Comparison of ENCODE assay signal across 12 cellular contexts in genomic region chr19:19562665-19563347, GRCh38. TPM values are rescaled to one million over a fixed set of nuclear protein-coding genes. Genes with fewer than 3 reads are reported as not detected.
DNase-seq lines count a peak whose midpoint lies in the region; ATAC-seq, FAIRE-seq and TF ChIP-seq lines count a peak whose summit lies in the region.
"Had no signal": no experiment of that assay in that cellular context is flagged by ENCODE, and none has a peak within 500 bp of the region (broad histone marks: within the 10 kb centered on the region; RNA-seq: fewer than 3 reads in every experiment).

No MANE protein-coding gene starts in this region.

- peak in 4 of 5 donors; percentile 16 to 74 (median 47) for DNase-seq in CD8-positive, alpha-beta memory T cell
- DNase-seq in RPMI8226 (peak; percentile 22), mesendoderm (peak; percentile 30), H54 (ENCODE audit: insufficient read length, low spot score) (no peak), NCI-H345 (lab: John Stamatoyannopoulos, UW) (no peak)
- peak; percentile 19 for DNase-seq in activated naive CD4-positive, alpha-beta T cell treated with Interleukin-2 at 50 U/mL for 16 hours
- DNase-seq: amygdala had no signal

- CTCF ChIA-PET in CD8-positive, alpha-beta memory T cell (lab: Charles Lee), result interaction anchor here (1.3 to 1.8 kb wide), 3 partner anchors 9 to 81 kb away, joined by 3 to 4 read pairs (median 3); partner anchors contain the start of gene GMIP

- H3K79me2 ChIP-seq in mesendoderm (ENCODE audit: control insufficient read depth, insufficient read depth, low read length), result no peaks in the 10 kb centered on the region

- no peak overlapping the region for H3K4me3 Mint-ChIP-seq in CD8-positive, alpha-beta memory T cell

- H3K4me1 Mint-ChIP-seq in CD8-positive, alpha-beta memory T cell, result peaks cover 3 to 4% (median 4%) of the 10 kb centered on the region in 3 donors

- H3K56ac ChIP-seq in mesendoderm (ENCODE audit: low read length), result no peak overlapping the region

- H3K4ac ChIP-seq in mesendoderm (ENCODE audit: low read depth, low read length), result no peak overlapping the region

- TF ChIP-seq POLR2A in H54 (IDR thresholded peaks at IDR 0.05; ENCODE audit: low read depth, low read length), result no peak

- no peaks in the 10 kb centered on the region for H3K79me1 ChIP-seq in mesendoderm (ENCODE audit: low read length)

- no peak overlapping the region for H3K9ac ChIP-seq in mesendoderm (ENCODE audit: low read length)
- H3K9ac ChIP-seq: BLaER1 had no signal

- no peaks in the 10 kb centered on the region for H3K27me3 Mint-ChIP-seq in CD8-positive, alpha-beta memory T cell

- H3K9me3 ChIP-seq in CD8-positive, alpha-beta memory T cell (ENCODE audit: low read length), result no peaks in the 10 kb centered on the region

- no peak overlapping the region for H3K18ac ChIP-seq in mesendoderm (ENCODE audit: low read length)

- H3K23ac ChIP-seq in mesendoderm (ENCODE audit: low read length), result no peak overlapping the region

- no peak overlapping the region for H2AK5ac ChIP-seq in mesendoderm (ENCODE audit: low read length)

- peak overlapping the region in 4 of 8 donors; percentile 17 to 89 (median 44) for H3K27ac Mint-ChIP-seq in CD8-positive, alpha-beta memory T cell

- POLR2A ChIA-PET in CD8-positive, alpha-beta memory T cell (lab: Charles Lee), result no interaction called here

- no peak overlapping the region for H2BK15ac ChIP-seq in mesendoderm (replicated peaks; ENCODE audit: low read depth)

- H4K8ac ChIP-seq in mesendoderm (ENCODE audit: low read depth, low read length), result no peak overlapping the region

- no peak overlapping the region for H3K4me2 ChIP-seq in mesendoderm (ENCODE audit: low read length)
- H3K4me2 ChIP-seq: BLaER1 had no signal

- no peak overlapping the region for H3K4me3 ChIP-seq in CD8-positive, alpha-beta memory T cell (ENCODE audit: low read length)
- H3K4me3 ChIP-seq in mesendoderm (ENCODE audit: low read length), result no peak overlapping the region
- H3K4me3 ChIP-seq: BLaER1 had no signal

- no CpG with 5 or more reads among the region's 17 CpGs for whole genome bisulfite sequencing in mesendoderm (ENCODE audit: extremely low coverage, insufficient coverage, low lambda C conversion rate)

- no peak for FAIRE-seq in H54 (lab: Jason Lieb, UNC)
- FAIRE-seq: GM12891 had no signal

- H4K5ac ChIP-seq in mesendoderm (ENCODE audit: low read length), result no peak overlapping the region

- peaks cover 0 to 56% (median 14%) of the 10 kb centered on the region in 3 donors for H3K36me3 Mint-ChIP-seq in CD8-positive, alpha-beta memory T cell

- H2BK5ac ChIP-seq in mesendoderm (ENCODE audit: low read length), result no peak overlapping the region

- ATAC-seq in GM21367 (IDR thresholded peaks at IDR 0.05; ENCODE audit: unreplicated experiment), result no peak
- no peak for ATAC-seq in GM18498 (IDR thresholded peaks at IDR 0.05; ENCODE audit: unreplicated experiment)

- H3K27ac ChIP-seq in CD8-positive, alpha-beta memory T cell (ENCODE audit: low read depth, low read length), result no peak overlapping the region
- H3K27ac ChIP-seq in mesendoderm (ENCODE audit: low read depth, low read length), result no peak overlapping the region
- H3K27ac ChIP-seq: BLaER1, epithelial cell of prostate had no signal

- H3K27me3 ChIP-seq in CD8-positive, alpha-beta memory T cell (ENCODE audit: insufficient read depth, low read length, poor library complexity, severe bottlenecking), result no peaks in the 10 kb centered on the region
- H3K27me3 ChIP-seq in mesendoderm (ENCODE audit: insufficient read depth, low read length, poor library complexity), result no peaks in the 10 kb centered on the region
- H3K27me3 ChIP-seq: BLaER1 had no signal

- H3K9me3 Mint-ChIP-seq in CD8-positive, alpha-beta memory T cell, result no peaks in the 10 kb centered on the region

- peaks cover 8% of the 10 kb centered on the region for H3K4me1 ChIP-seq in CD8-positive, alpha-beta memory T cell (ENCODE audit: insufficient read depth, low read length)
- no peaks in the 10 kb centered on the region for H3K4me1 ChIP-seq in mesendoderm (ENCODE audit: control insufficient read depth, low read depth, low read length)

- H3K36me3 ChIP-seq in CD8-positive, alpha-beta memory T cell (ENCODE audit: insufficient read depth, low read length), result no peaks in the 10 kb centered on the region
- no peaks in the 10 kb centered on the region for H3K36me3 ChIP-seq in mesendoderm (ENCODE audit: control insufficient read depth, insufficient read depth, low read length)

- no peak overlapping the region for H2BK120ac ChIP-seq in mesendoderm (ENCODE audit: low read depth, low read length)

RNA-seq across cellular contexts. Expression of gene CILP2, which starts 24.7 kb away (rescaled TPM):
- under 1 TPM; 0.07 to 0.11 TPM for total RNA-seq in CD8-positive, alpha-beta memory T cell
- polyA plus RNA-seq in CD8-positive, alpha-beta memory T cell, result 0.33 TPM
- 1.5 TPM for polyA plus RNA-seq in mesendoderm (2013, experiment 1 of 2)
- polyA plus RNA-seq in mesendoderm (2013, experiment 2 of 2), result 1.6 TPM

RNA-seq across cellular contexts. Expression of gene YJEFN3, which starts 34.1 kb away (rescaled TPM):
- 1 to 10 TPM; 6.5 to 7.5 TPM for total RNA-seq in CD8-positive, alpha-beta memory T cell
- not detected for polyA plus RNA-seq in CD8-positive, alpha-beta memory T cell
- polyA plus RNA-seq in mesendoderm (2013, experiment 1 of 2), result 2.9 TPM
- polyA plus RNA-seq in mesendoderm (2013, experiment 2 of 2), result 2.8 TPM

RNA-seq across cellular contexts. Expression of gene NDUFA13, which starts 46.8 kb away (rescaled TPM):
- total RNA-seq in CD8-positive, alpha-beta memory T cell, result 100 to 1,000 TPM; 337 to 341 TPM
- 334 TPM for polyA plus RNA-seq in CD8-positive, alpha-beta memory T cell
- 203 TPM for polyA plus RNA-seq in mesendoderm (2013, experiment 1 of 2)
- 202 TPM for polyA plus RNA-seq in mesendoderm (2013, experiment 2 of 2)

RNA-seq across cellular contexts. Expression of gene TSSK6, which starts 47.5 kb away (rescaled TPM):
- total RNA-seq in CD8-positive, alpha-beta memory T cell, result 1 to 10 TPM; 3.1 to 3.4 TPM
- polyA plus RNA-seq in CD8-positive, alpha-beta memory T cell, result 1.4 TPM
- 0.77 TPM for polyA plus RNA-seq in mesendoderm (2013, experiment 1 of 2)
- 0.67 TPM for polyA plus RNA-seq in mesendoderm (2013, experiment 2 of 2)

RNA-seq across cellular contexts. Expression of gene PBX4, which starts 55.7 kb away (rescaled TPM):
- total RNA-seq in CD8-positive, alpha-beta memory T cell, result 10 to 100 TPM; 15.0 to 17.1 TPM
- 8.3 TPM for polyA plus RNA-seq in CD8-positive, alpha-beta memory T cell
- polyA plus RNA-seq in mesendoderm (2013, experiment 1 of 2), result 1.0 TPM
- 1.2 TPM for polyA plus RNA-seq in mesendoderm (2013, experiment 2 of 2)

Comparison
In these comparisons a context has a peak if more than half of its experiments do, and no peak if none do; other contexts are left out.
1. DNase-seq: peak in CD8-positive, alpha-beta memory T cell (4 of 5), RPMI8226 (single experiment), activated naive CD4-positive, alpha-beta T cell treated with Interleukin-2 at 50 U/mL for 16 hours (single experiment) and mesendoderm (single experiment); none in H54 (single experiment) and NCI-H345 (single experiment).